9 cellular contexts compared by ENCODE assay signal in genomic region chr7:22235134-22235533, GRCh38.
"Had no signal": no experiment of that assay in that cellular context is flagged by ENCODE, and none has a peak within 500 bp of the region (broad histone marks: within the 10 kb centered on the region; RNA-seq: fewer than 3 reads in every experiment).

No MANE protein-coding gene starts in this region.

- DNase-seq: HFFc6, IMR-90, KBM-7 had no signal

- ATAC-seq: HCT116 had no signal

- H3K9me3 ChIP-seq: HAP-1 had no signal

- H3K27ac ChIP-seq: HL-60, KMS-11 had no signal

- H2AFZ ChIP-seq: GM23338 had no signal

- H3K36me3 ChIP-seq: HAP-1 had no signal

- H3K4me2 ChIP-seq: GM23338, KMS-11 had no signal

- FAIRE-seq: H54 had no signal

- H3K4me3 ChIP-seq: GM23338, HAP-1 had no signal

- H3K9ac ChIP-seq: KMS-11 had no signal
